Comparison of ENCODE assay signal across 22 cellular contexts in the genomic region with DNA sequence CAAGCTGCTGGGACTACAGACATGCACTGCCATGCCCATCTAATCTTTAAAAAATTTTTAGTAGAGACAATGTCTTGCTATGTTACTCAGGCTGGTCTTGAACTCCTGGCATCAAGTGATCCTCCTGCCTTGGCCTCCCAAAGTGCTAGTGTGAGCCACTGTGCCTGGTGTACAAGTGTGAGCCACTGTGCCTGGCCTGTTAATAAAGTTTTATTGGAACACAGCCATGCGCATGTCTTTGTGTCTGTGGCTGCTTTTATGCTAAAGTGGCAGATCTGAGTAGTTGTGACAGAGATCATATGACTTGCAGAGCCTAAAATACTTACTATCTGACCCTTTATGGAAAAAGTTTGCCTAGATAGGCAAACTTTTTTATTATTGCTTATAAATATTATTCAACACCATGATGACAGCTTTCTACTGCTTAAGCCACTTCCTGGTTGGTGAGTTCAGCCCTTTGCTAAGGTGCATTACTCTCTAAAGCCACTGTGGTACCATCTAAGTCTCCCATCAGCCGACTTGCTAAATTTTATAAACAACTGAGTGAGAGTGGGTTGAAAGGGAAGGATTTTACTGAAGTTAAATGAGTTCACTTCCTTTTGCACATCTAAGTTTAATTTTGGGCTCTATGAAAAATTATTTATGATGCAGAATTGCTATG.
"Had no signal": no experiment of that assay in that cellular context is flagged by ENCODE, and none has a peak within 500 bp of the region (broad histone marks: within the 10 kb centered on the region; RNA-seq: fewer than 3 reads in every experiment).

No MANE protein-coding gene starts in this region.

- H3K4me3 Mint-ChIP-seq: activated B cell treated with CpG ODN at 0.5 μM for 24 hours; activated CD4-positive, alpha-beta memory T cell treated with anti-CD3 and anti-CD28 coated beads, Interleukin-2, amount 10 ng/mL, durations not matched to agents 7 days and 5 days; T-helper 17 cell had no signal

- ATAC-seq: PC-3, T-helper 17 cell had no signal

- H3K27ac Mint-ChIP-seq: activated B cell treated with CpG ODN at 0.5 μM for 24 hours; activated CD4-positive, alpha-beta memory T cell treated with anti-CD3 and anti-CD28 coated beads, Interleukin-2, amount 10 ng/mL, durations not matched to agents 7 days and 5 days; T-helper 17 cell had no signal

- FAIRE-seq: colon, RCC 7860 had no signal

- H3K4me1 Mint-ChIP-seq: activated B cell treated with CpG ODN at 0.5 μM for 24 hours; activated CD4-positive, alpha-beta memory T cell treated with anti-CD3 and anti-CD28 coated beads, Interleukin-2, amount 10 ng/mL, durations not matched to agents 7 days and 5 days had no signal

- H3K27me3 Mint-ChIP-seq: activated CD4-positive, alpha-beta memory T cell treated with anti-CD3 and anti-CD28 coated beads, Interleukin-2, amount 10 ng/mL, durations not matched to agents 7 days and 5 days; T-helper 17 cell had no signal

- DNase-seq: activated B cell treated with CpG ODN at 0.5 μM for 24 hours; activated CD4-positive, alpha-beta memory T cell treated with anti-CD3 and anti-CD28 coated beads, Interleukin-2, amount 10 ng/mL, durations not matched to agents 7 days and 5 days; activated CD4-positive, alpha-beta T cell treated with anti-CD3 and anti-CD28 coated beads, Interleukin-2, amount 50 U/mL, for 1 hour; activated CD8-positive, alpha-beta memory T cell treated with anti-CD3 and anti-CD28 coated beads, Interleukin-2, amount 50 U/mL, for 48 hours; activated naive CD4-positive, alpha-beta T cell treated with anti-CD3 and anti-CD28 coated beads, Interleukin-2, amount 50 U/mL, for 16 hours; activated T-cell treated with anti-CD3 and anti-CD28 coated beads, Interleukin-2, amount 50 U/mL, for 1 hour; cerebellar nuclear complex; Kasumi-1; NCI-H1092 treated with DMSO at 0.1 percent for 48 hours; NCI-H1417 treated with DMSO at 0.1 percent for 48 hours; NCI-H1694; NCI-H2029; NCI-H345; NCI-H510A; NCI-H526 treated with DMSO at 0.1 percent for 48 hours; NCI-H82; PC-3; SHP77 treated with DMSO at 0.1 percent for 48 hours; T-helper 17 cell; T-helper 9 cell had no signal

- H3K9me3 Mint-ChIP-seq: activated B cell treated with CpG ODN at 0.5 μM for 24 hours; activated CD4-positive, alpha-beta memory T cell treated with anti-CD3 and anti-CD28 coated beads, Interleukin-2, amount 10 ng/mL, durations not matched to agents 7 days and 5 days had no signal
